ENCODE assay signal across 21 cellular contexts in the genomic region with DNA sequence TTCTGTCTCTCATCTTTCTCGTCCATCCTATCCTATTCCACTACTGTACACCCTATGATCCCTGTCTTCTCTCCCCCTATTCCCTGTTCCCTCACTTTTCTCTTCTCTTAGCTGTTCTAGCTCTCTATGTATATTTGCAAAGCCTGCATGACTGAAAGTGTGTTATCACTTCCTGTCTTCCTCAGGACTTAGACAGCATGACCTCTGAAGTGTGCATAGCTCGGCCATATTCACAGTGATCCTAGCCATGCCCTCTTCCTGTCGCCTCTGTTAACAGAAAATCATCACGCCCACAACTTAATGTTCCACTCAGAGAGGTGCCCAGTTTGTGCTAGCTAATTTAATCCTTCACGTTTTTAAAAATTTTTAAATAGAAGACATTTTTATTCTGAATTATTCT. TPM values are rescaled to one million over a fixed set of nuclear protein-coding genes. Genes with fewer than 3 reads are reported as not detected.
DNase-seq lines count a peak whose midpoint lies in the region; FAIRE-seq and TF ChIP-seq lines count a peak whose summit lies in the region.
"Had no signal": no experiment of that assay in that cellular context is flagged by ENCODE, and none has a peak within 500 bp of the region (broad histone marks: within the 10 kb centered on the region; RNA-seq: fewer than 3 reads in every experiment).

No MANE protein-coding gene starts in this region.

- DNase-seq in HK-2 (ENCODE audit: unreplicated experiment) (peak; percentile 2), RCC 7860 (ENCODE audit: low spot score) (no peak), bronchial epithelial cell (ENCODE audit: low read depth) (peak; percentile 18), smooth muscle cell (lab: John Stamatoyannopoulos, UW; ENCODE audit: unreplicated experiment) (no peak), D721Med (ENCODE audit: insufficient read length, low spot score) (no peak), D341Med (ENCODE audit: low spot score) (no peak)
- DNase-seq in activated CD4-positive, CD25-positive, alpha-beta regulatory T cell (lab: John Stamatoyannopoulos, UW): no peak
- DNase-seq: BE2C, NCI-H1092, NCI-H1436, NCI-H187 treated with DMSO at 0.1 percent for 48 hours, NCI-H510A treated with DMSO at 0.1 percent for 48 hours, PC-3, SIG-M5, SK-N-SH had no signal

- H3K4me2 ChIP-seq in smooth muscle cell: no peak overlapping the region
- H3K4me2 ChIP-seq: SK-N-SH had no signal

- H4K20me1 ChIP-seq in smooth muscle cell (ENCODE audit: low read depth): no peaks in the 10 kb centered on the region

- H3F3A ChIP-seq in smooth muscle cell (ENCODE audit: low read depth): no peaks in the 10 kb centered on the region

- no peak overlapping the region for H3K9ac ChIP-seq in smooth muscle cell (ENCODE audit: low read depth)
- H3K9ac ChIP-seq: SK-N-SH had no signal

- no peaks in the 10 kb centered on the region for H3K79me2 ChIP-seq in smooth muscle cell (ENCODE audit: low read depth)

- H3K27me3 ChIP-seq in bronchial epithelial cell (ENCODE audit: control insufficient read depth, insufficient read depth, low read length) (no peaks in the 10 kb centered on the region), smooth muscle cell (ENCODE audit: low read depth) (no peaks in the 10 kb centered on the region)
- H3K27me3 ChIP-seq: BE2C had no signal

- H3K36me3 ChIP-seq in bronchial epithelial cell (ENCODE audit: control insufficient read depth, insufficient read depth, low read length) (no peaks in the 10 kb centered on the region), smooth muscle cell (ENCODE audit: low read depth) (no peaks in the 10 kb centered on the region)
- H3K36me3 ChIP-seq: BE2C had no signal

- H3K4me3 ChIP-seq in bronchial epithelial cell (ENCODE audit: low read depth, low read length) (no peak overlapping the region), smooth muscle cell (no peak overlapping the region)
- H3K4me3 ChIP-seq: K562 had no signal

- no peaks in the 10 kb centered on the region for H3K9me3 ChIP-seq in smooth muscle cell (replicated peaks; ENCODE audit: low read depth)
- H3K9me3 ChIP-seq: BE2C, SK-N-SH had no signal

- peaks cover 18% of the 10 kb centered on the region for H3K4me1 ChIP-seq in smooth muscle cell (ENCODE audit: low read depth)

- no peak overlapping the region for H3K27ac ChIP-seq in smooth muscle cell (ENCODE audit: low read depth)
- H3K27ac ChIP-seq: RWPE1 had no signal

- H2AFZ ChIP-seq in smooth muscle cell (ENCODE audit: low read depth): peak overlapping the region; percentile 13

- FAIRE-seq in RCC 7860 (lab: Jason Lieb, UNC) (peak; percentile 24), bronchial epithelial cell (lab: Jason Lieb, UNC) (no peak), D721Med (lab: Jason Lieb, UNC) (no peak)
- FAIRE-seq: G401.6, GM12892, H1, K562 had no signal

- WGBS in smooth muscle cell (ENCODE audit: low lambda C conversion rate): 61% methylated on average over 5 of the region's 5 CpGs

- TF ChIP-seq CTCF in bronchial epithelial cell (IDR thresholded peaks at IDR 0.05; ENCODE audit: insufficient read depth, low read length, severe bottlenecking): no peak
- TF ChIP-seq CTCF in smooth muscle cell (IDR thresholded peaks at IDR 0.05; ENCODE audit: borderline replicate concordance, insufficient read depth, poor library complexity, severe bottlenecking): no peak
- TF ChIP-seq CTCF in D721Med (IDR thresholded peaks at IDR 0.05; ENCODE audit: insufficient read depth, missing control alignments): no peak

RNA-seq across cellular contexts. Expression of a gene that starts 35.8 kb away (rescaled TPM):
- 0.13 and 9.5 TPM in 2 replicates for total RNA-seq in bronchial epithelial cell
- total RNA-seq in smooth muscle cell: 5.9 and 6.7 TPM in 2 replicates
- 1.5 and 5.3 TPM in 2 replicates for polyA plus RNA-seq in smooth muscle cell
- total RNA-seq: K562, LHCN-M2 had no signal
- polyA plus RNA-seq: K562 had no signal

Comparison
In these comparisons a context has a peak if more than half of its experiments do, and no peak if none do; other contexts are left out.
1. DNase-seq: peak in HK-2 (single experiment) and bronchial epithelial cell (single experiment); none in RCC 7860 (single experiment), smooth muscle cell (single experiment), D721Med (single experiment), activated CD4-positive, CD25-positive, alpha-beta regulatory T cell (0 of 4) and D341Med (single experiment).